Comparison of ENCODE assay signal across 6 cellular contexts in genomic region chr15:98519767-98520166, GRCh38.
"Had no signal": no experiment of that assay in that cellular context is flagged by ENCODE, and none has a peak within 500 bp of the region (broad histone marks: within the 10 kb centered on the region; RNA-seq: fewer than 3 reads in every experiment).

No MANE protein-coding gene starts in this region.

- H3K27ac ChIP-seq: SJSA1, VCaP had no signal

- H3K4me3 ChIP-seq: MG63, SJSA1 had no signal

- H3K27me3 ChIP-seq: MG63, SJSA1 had no signal

- FAIRE-seq: bronchial epithelial cell had no signal

- DNase-seq: activated effector memory CD4-positive, alpha-beta T cell treated with Interleukin-2 at 50 U/mL for 16 hours; cerebellar nuclear complex had no signal

- H3K36me3 ChIP-seq: MG63, SJSA1 had no signal

- H3K9me3 ChIP-seq: MG63, SJSA1 had no signal
